Comparison of ENCODE assay signal across 1 cellular context in the genomic region with DNA sequence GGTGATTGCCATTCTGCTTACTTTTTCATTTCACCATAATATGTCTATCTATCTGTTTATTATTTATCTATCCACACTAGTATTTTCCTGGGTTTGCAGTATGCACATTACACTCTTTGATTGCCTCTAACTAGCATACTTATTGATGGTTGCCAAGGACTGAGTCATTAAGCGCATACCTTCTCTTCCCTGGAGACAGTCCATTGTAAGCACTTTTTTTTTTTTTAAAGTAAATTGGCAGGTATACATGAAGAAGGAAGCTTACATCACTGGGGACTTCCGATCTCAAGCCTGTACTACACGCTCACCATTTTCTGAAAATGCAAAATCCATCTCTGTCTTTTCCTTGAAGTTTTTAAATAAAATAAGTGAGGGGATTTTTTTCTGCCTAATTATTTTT.
TF ChIP-seq lines count a peak whose summit lies in the region.

No MANE protein-coding gene starts in this region.

TF ChIP-seq in IMR-90, 13 proteins besides CTCF, POLR2A, EP300 and RAD21:
- TF ChIP-seq CHD1 (IDR thresholded peaks at IDR 0.05; ENCODE audit: low read depth, low read length) (no peak), MAZ (IDR thresholded peaks at IDR 0.05; ENCODE audit: borderline replicate concordance, low read depth, low read length) (no peak), MAFK (IDR thresholded peaks at IDR 0.05; ENCODE audit: low read depth, low read length) (no peak), MXI1 (IDR thresholded peaks at IDR 0.05; ENCODE audit: borderline replicate concordance, low read depth, low read length) (no peak)
- TF ChIP-seq, protein P1, sequence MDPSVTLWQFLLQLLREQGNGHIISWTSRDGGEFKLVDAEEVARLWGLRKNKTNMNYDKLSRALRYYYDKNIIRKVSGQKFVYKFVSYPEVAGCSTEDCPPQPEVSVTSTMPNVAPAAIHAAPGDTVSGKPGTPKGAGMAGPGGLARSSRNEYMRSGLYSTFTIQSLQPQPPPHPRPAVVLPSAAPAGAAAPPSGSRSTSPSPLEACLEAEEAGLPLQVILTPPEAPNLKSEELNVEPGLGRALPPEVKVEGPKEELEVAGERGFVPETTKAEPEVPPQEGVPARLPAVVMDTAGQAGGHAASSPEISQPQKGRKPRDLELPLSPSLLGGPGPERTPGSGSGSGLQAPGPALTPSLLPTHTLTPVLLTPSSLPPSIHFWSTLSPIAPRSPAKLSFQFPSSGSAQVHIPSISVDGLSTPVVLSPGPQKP (IDR thresholded peaks at IDR 0.05; ENCODE audit: borderline replicate concordance, low read depth, low read length), result no peak
- TF ChIP-seq, protein P2, sequence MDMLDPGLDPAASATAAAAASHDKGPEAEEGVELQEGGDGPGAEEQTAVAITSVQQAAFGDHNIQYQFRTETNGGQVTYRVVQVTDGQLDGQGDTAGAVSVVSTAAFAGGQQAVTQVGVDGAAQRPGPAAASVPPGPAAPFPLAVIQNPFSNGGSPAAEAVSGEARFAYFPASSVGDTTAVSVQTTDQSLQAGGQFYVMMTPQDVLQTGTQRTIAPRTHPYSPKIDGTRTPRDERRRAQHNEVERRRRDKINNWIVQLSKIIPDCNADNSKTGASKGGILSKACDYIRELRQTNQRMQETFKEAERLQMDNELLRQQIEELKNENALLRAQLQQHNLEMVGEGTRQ (IDR thresholded peaks at IDR 0.05; ENCODE audit: low read depth, low read length), result no peak
